Comparison of ENCODE assay signal across 20 cellular contexts in the genomic region with DNA sequence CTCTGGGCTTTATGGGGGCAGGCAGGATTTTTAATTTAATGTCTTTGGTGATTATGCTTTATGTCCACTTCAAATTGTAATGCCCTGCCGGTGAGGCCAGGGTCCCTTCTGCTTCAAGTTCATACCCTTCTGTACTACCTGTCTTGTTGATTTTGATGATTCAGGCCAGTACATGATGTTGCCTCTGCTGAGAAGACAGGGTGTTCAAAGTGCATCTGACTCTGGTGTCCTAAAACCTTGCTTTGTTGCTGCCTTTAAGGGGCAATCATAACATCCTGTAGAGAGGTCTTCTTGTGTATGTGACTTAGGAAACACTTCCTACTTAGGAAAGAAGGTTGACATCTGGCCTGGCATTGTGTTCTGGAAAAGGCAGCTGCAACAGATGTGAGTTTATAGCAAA.
A peak's percentile ranks its signal among the peaks of the same experiment; 100 is the strongest.
DNase-seq lines count a peak whose midpoint lies in the region; ATAC-seq, FAIRE-seq and TF ChIP-seq lines count a peak whose summit lies in the region.
"Had no signal": no experiment of that assay in that cellular context is flagged by ENCODE, and none has a peak within 500 bp of the region (broad histone marks: within the 10 kb centered on the region; RNA-seq: fewer than 3 reads in every experiment).

No MANE protein-coding gene starts in this region.

- no peak for TF ChIP-seq CTCF in A549 (IDR thresholded peaks at IDR 0.05)
- TF ChIP-seq CTCF in endothelial cell of umbilical vein (IDR thresholded peaks at IDR 0.05; ENCODE audit: extremely low read depth in 1 of 2, insufficient read depth in 1 of 2, low read depth in 1 of 2, low read length in 2 of 2) = no peak
- no peak for TF ChIP-seq CTCF in CD8-positive, alpha-beta T cell (IDR thresholded peaks at IDR 0.05)
- no peak for TF ChIP-seq CTCF in Caco-2 (IDR thresholded peaks at IDR 0.05; ENCODE audit: insufficient read depth in 1 of 2, low read depth in 1 of 2, low read length in 1 of 2, severe bottlenecking in 1 of 2, unreplicated experiment in 1 of 2)

- no peak overlapping the region for H4K5ac ChIP-seq in mesendoderm (ENCODE audit: low read length)

- dilution Hi-C loops in endothelial cell of umbilical vein (cut with MboI; ENCODE audit: extremely low pct_ligation_motif_present, low sequenced_read_pairs) = loop anchor here (10.0 kb wide), 1 partner anchor 46 kb away; no protein-coding TSS in a partner anchor

- H3K4me2 ChIP-seq in A549 (peak overlapping the region; percentile 46), endothelial cell of umbilical vein (ENCODE audit: insufficient read depth, low read length) (peak overlapping the region; percentile 53), mesendoderm (ENCODE audit: low read length) (no peak overlapping the region)

- no peaks in the 10 kb centered on the region for H3K79me1 ChIP-seq in mesendoderm (ENCODE audit: low read length)

- intact Hi-C loops in endothelial cell of umbilical vein (cut with micrococcal nuclease) = loop anchor here (1.0 to 2.0 kb wide), 8 partner anchors 36 to 923 kb away; no protein-coding TSS in a partner anchor
- intact Hi-C loops in CD8-positive, alpha-beta T cell (cut with DNase I, micrococcal nuclease) = no loop called here
- intact Hi-C loops in Caco-2 (cut with micrococcal nuclease; ENCODE audit: unreplicated experiment) = loop anchor here (10.0 kb wide), 1 partner anchor 264 kb away; no protein-coding TSS in a partner anchor

- H3K18ac ChIP-seq in mesendoderm (ENCODE audit: low read length) = peak overlapping the region; percentile 98

- H3K4ac ChIP-seq in mesendoderm (ENCODE audit: low read depth, low read length) = peak overlapping the region; percentile 99

- H3K9me3 Mint-ChIP-seq in CD8-positive, alpha-beta T cell = peaks cover 3% of the 10 kb centered on the region
- H3K9me3 Mint-ChIP-seq in Caco-2 (ENCODE audit: unreplicated experiment) = no peaks in the 10 kb centered on the region

- no peak overlapping the region for H3K4me3 Mint-ChIP-seq in CD8-positive, alpha-beta T cell
- H3K4me3 Mint-ChIP-seq in Caco-2 (ENCODE audit: unreplicated experiment) = no peak overlapping the region

- H2BK15ac ChIP-seq in mesendoderm (replicated peaks; ENCODE audit: low read depth) = peak overlapping the region; percentile 61

- peaks cover 3% of the 10 kb centered on the region for H3K4me1 Mint-ChIP-seq in CD8-positive, alpha-beta T cell (ENCODE audit: low read depth)
- H3K4me1 Mint-ChIP-seq in Caco-2 (ENCODE audit: low read depth, unreplicated experiment) = peaks cover 13% of the 10 kb centered on the region

- peak in 1 of 2 experiments; percentile 41; a peak in 3 of 6 replicates for ATAC-seq in A549
- no peak for ATAC-seq in CD8-positive, alpha-beta T cell
- ATAC-seq: foreskin keratinocyte had no signal

- FAIRE-seq in A549 (lab: Jason Lieb, UNC) = no peak
- FAIRE-seq in endothelial cell of umbilical vein (lab: Jason Lieb, UNC) = no peak
- FAIRE-seq: RCC 7860 had no signal

- no peak for TF ChIP-seq RAD21 in A549 (conservative IDR thresholded peaks at IDR 0.05 in 1 of 2, IDR thresholded peaks at IDR 0.05 in 1 of 2)

- DNase-seq in A549 (ENCODE audit: low read depth in 1 of 2, low spot score in 1 of 2) = peak in 1 of 2 experiments; percentile 17
- no peak for DNase-seq in endothelial cell of umbilical vein (ENCODE audit: low read depth, low spot score)
- peak; percentile 44 for DNase-seq in mesendoderm
- DNase-seq in CD8-positive, alpha-beta T cell = no peak
- DNase-seq in retina = no peak
- no peak for DNase-seq in Caco-2
- DNase-seq in GOT3 (lab: John Stamatoyannopoulos, UW) = no peak
- DNase-seq: activated CD4-positive, alpha-beta T cell treated with anti-CD3 and anti-CD28 coated beads for 48 hours; activated T-cell treated with anti-CD3 and anti-CD28 coated beads, Interleukin-2, amount 50 U/mL, for 48 hours; DMS 273 treated with DMSO at 0.1 percent for 48 hours; NCI-H2029 treated with DMSO at 0.1 percent for 48 hours; NCI-H524 treated with DMSO at 0.1 percent for 48 hours; stimulated activated CD4-positive, alpha-beta T cell treated with anti-CD3 and anti-CD28 coated beads, Interleukin-12 subunit alpha, Interleukin-12 subunit beta, amount 100 ng/mL, for 4 hours; T-helper 2 cell had no signal

- TF ChIP-seq POLR2A in A549 (IDR thresholded peaks at IDR 0.05; ENCODE audit: low read length) (no peak), endothelial cell of umbilical vein (IDR thresholded peaks at IDR 0.05; ENCODE audit: low read depth, low read length) (no peak)

- peak overlapping the region; percentile 45 for H3K23ac ChIP-seq in mesendoderm (ENCODE audit: low read length)

- H3K9ac ChIP-seq in HUES6 (ENCODE audit: low read length) (peak overlapping the region; percentile 59), endothelial cell of umbilical vein (replicated peaks; ENCODE audit: extremely low read depth, insufficient read depth, low read length) (peak overlapping the region; percentile 90), mesendoderm (ENCODE audit: low read length) (peak overlapping the region; percentile 32)

- H3K36me3 ChIP-seq in HUES6 (ENCODE audit: control insufficient read depth, insufficient read depth, low read length) (peaks cover 3% of the 10 kb centered on the region; the same call in 1 of the 2 replicates), endothelial cell of umbilical vein (ENCODE audit: control insufficient read depth in 2 of 2, extremely low read depth in 1 of 2, insufficient read depth in 2 of 2, low read length in 2 of 2) (no peaks in the 10 kb centered on the region), mesendoderm (ENCODE audit: control insufficient read depth, insufficient read depth, low read length) (no peaks in the 10 kb centered on the region), Caco-2 (ENCODE audit: control insufficient read depth, insufficient read depth, low read length) (no peaks in the 10 kb centered on the region)
- H3K36me3 ChIP-seq in CD8-positive, alpha-beta T cell (ENCODE audit: insufficient read depth, low read length) = no peaks in the 10 kb centered on the region
- H3K36me3 ChIP-seq: HAP-1 had no signal

- no peaks in the 10 kb centered on the region for H4K20me1 ChIP-seq in endothelial cell of umbilical vein (replicated peaks; ENCODE audit: control insufficient read depth, extremely low read depth, insufficient read depth, low read length)

- H4K8ac ChIP-seq in mesendoderm (ENCODE audit: low read depth, low read length) = no peak overlapping the region

- H2BK5ac ChIP-seq in mesendoderm (ENCODE audit: low read length) = peak overlapping the region; percentile 95

- BruUV-seq in endothelial cell of umbilical vein (replicated peaks; lab: Mats Ljungman, UMichigan) (TSS peak; percentile 67), Caco-2 (replicated peaks; lab: Mats Ljungman, UMichigan) (no TSS peak)

- peak overlapping the region; percentile 55 for H2AK5ac ChIP-seq in mesendoderm (ENCODE audit: low read length)

- POLR2A ChIA-PET in A549 (lab: Yijun Ruan, JAX) = no interaction called here
- POLR2A ChIA-PET in endothelial cell of umbilical vein (lab: Charles Lee) = interaction anchor here (1.0 to 6.9 kb wide), 8 partner anchors 38 to 934 kb away, joined by 3 to 210 read pairs (median 4); a partner anchor contains a TSS
- POLR2A ChIA-PET in CD8-positive, alpha-beta T cell (lab: Charles Lee) = no interaction called here
- POLR2A ChIA-PET in Caco-2 (lab: Charles Lee) = no interaction called here

- H3K27ac ChIP-seq in A549 (peak overlapping the region; percentile 46 to 66; a peak in 5 of 6 replicates), HUES6 (ENCODE audit: low read depth, low read length) (peak overlapping the region; percentile 85), endothelial cell of umbilical vein (ENCODE audit: insufficient read depth, low read depth, low read length) (peak overlapping the region; percentile 99), mesendoderm (ENCODE audit: low read depth, low read length) (peak overlapping the region; percentile 84)
- no peak overlapping the region for H3K27ac ChIP-seq in CD8-positive, alpha-beta T cell (ENCODE audit: low read depth, low read length)
- H3K27ac ChIP-seq: coronary artery, foreskin keratinocyte, HL-60 had no signal

- H3K4me1 ChIP-seq in A549 = peaks cover 46% of the 10 kb centered on the region
- H3K4me1 ChIP-seq in HUES6 (ENCODE audit: control insufficient read depth, insufficient read depth, low read length) = peaks cover 52% of the 10 kb centered on the region
- H3K4me1 ChIP-seq in endothelial cell of umbilical vein (ENCODE audit: control insufficient read depth, extremely low read depth, insufficient read depth, low read length) = peaks cover 54% of the 10 kb centered on the region
- peaks cover 17% of the 10 kb centered on the region for H3K4me1 ChIP-seq in mesendoderm (ENCODE audit: control insufficient read depth, low read depth, low read length)
- peaks cover 2% of the 10 kb centered on the region for H3K4me1 ChIP-seq in CD8-positive, alpha-beta T cell (ENCODE audit: insufficient read depth, low read length)
- peaks cover 29% of the 10 kb centered on the region for H3K4me1 ChIP-seq in Caco-2

- H3K9me3 ChIP-seq in A549 (peaks cover 6% of the 10 kb centered on the region; the same call in 2 of the 3 replicates), HUES6 (ENCODE audit: control insufficient read depth, insufficient read depth, low read depth, low read length) (peaks cover 13% of the 10 kb centered on the region), endothelial cell of umbilical vein (replicated peaks; ENCODE audit: control insufficient read depth, insufficient read depth, low read length) (no peaks in the 10 kb centered on the region), Caco-2 (0 out of 2 replicates have a peak, but pooled peaks cover 2% of the 10 kb centered on the region)
- H3K9me3 ChIP-seq in CD8-positive, alpha-beta T cell (ENCODE audit: low read length) = no peaks in the 10 kb centered on the region
- H3K9me3 ChIP-seq: HAP-1 had no signal

- WGBS in A549 (ENCODE audit: missing lambda C conversion rate) = 0% methylated on average over 1 of the region's 1 CpG
- no CpG with 5 or more reads among the region's 1 CpG for WGBS in mesendoderm (ENCODE audit: extremely low coverage, insufficient coverage, low lambda C conversion rate)

- no peaks in the 10 kb centered on the region for H3K27me3 ChIP-seq in HUES6 (ENCODE audit: control insufficient read depth, insufficient read depth, low read length)
- no peaks in the 10 kb centered on the region for H3K27me3 ChIP-seq in endothelial cell of umbilical vein (ENCODE audit: control insufficient read depth in 2 of 2, insufficient read depth in 2 of 2, low read length in 2 of 2)
- no peaks in the 10 kb centered on the region for H3K27me3 ChIP-seq in mesendoderm (ENCODE audit: insufficient read depth, low read length, poor library complexity)
- H3K27me3 ChIP-seq in CD8-positive, alpha-beta T cell (ENCODE audit: insufficient read depth, low read length) = no peaks in the 10 kb centered on the region
- no peaks in the 10 kb centered on the region for H3K27me3 ChIP-seq in Caco-2 (replicated peaks; ENCODE audit: control insufficient read depth, insufficient read depth, low read length)
- H3K27me3 ChIP-seq: foreskin keratinocyte had no signal

- no peaks in the 10 kb centered on the region for H3K9me1 ChIP-seq in endothelial cell of umbilical vein (replicated peaks; ENCODE audit: control insufficient read depth, extremely low read depth, insufficient read depth, low read length)

- peaks cover 5% of the 10 kb centered on the region for H3K27me3 Mint-ChIP-seq in CD8-positive, alpha-beta T cell (ENCODE audit: low read depth)
- no peaks in the 10 kb centered on the region for H3K27me3 Mint-ChIP-seq in Caco-2 (ENCODE audit: insufficient read depth, unreplicated experiment)

- no peak overlapping the region for H3K27ac Mint-ChIP-seq in CD8-positive, alpha-beta T cell
- no peak overlapping the region for H3K27ac Mint-ChIP-seq in Caco-2 (ENCODE audit: unreplicated experiment)

- H3K79me2 ChIP-seq in endothelial cell of umbilical vein (ENCODE audit: control insufficient read depth, insufficient read depth, low read length) (no peaks in the 10 kb centered on the region), mesendoderm (ENCODE audit: control insufficient read depth, insufficient read depth, low read length) (no peaks in the 10 kb centered on the region)

- no peak overlapping the region for H3K4me3 ChIP-seq in A549
- peak overlapping the region; percentile 4; the same call in 1 of the 2 replicates for H3K4me3 ChIP-seq in HUES6 (ENCODE audit: low read depth, low read length)
- no peak overlapping the region for H3K4me3 ChIP-seq in endothelial cell of umbilical vein (replicated peaks in 1 of 3; ENCODE audit: insufficient read depth in 1 of 3, low read depth in 1 of 3, low read length in 3 of 3)
- H3K4me3 ChIP-seq in mesendoderm (ENCODE audit: low read length) = no peak overlapping the region
- H3K4me3 ChIP-seq in CD8-positive, alpha-beta T cell (ENCODE audit: low read depth, low read length) = no peak overlapping the region
- no peak overlapping the region for H3K4me3 ChIP-seq in Caco-2 (ENCODE audit: low read depth, low read length)
- H3K4me3 ChIP-seq: coronary artery, HAP-1 had no signal

- peak overlapping the region; percentile 71 for H3K56ac ChIP-seq in mesendoderm (ENCODE audit: low read length)

- TF ChIP-seq EP300 in A549 (IDR thresholded peaks at IDR 0.05) = no peak

- CTCF ChIA-PET in A549 (lab: Yijun Ruan, JAX) (interaction anchor here (1.5 kb wide), 1 partner anchor 66 kb away, joined by 5 read pairs; no protein-coding TSS in a partner anchor), endothelial cell of umbilical vein (lab: Charles Lee) (interaction anchor here (0.8 to 8.1 kb wide), 6 partner anchors 32 to 647 kb away, joined by 3 to 102 read pairs (median 4); no protein-coding TSS in a partner anchor), Caco-2 (lab: Charles Lee) (no interaction called here)
- CTCF ChIA-PET in CD8-positive, alpha-beta T cell (lab: Charles Lee) = interaction anchor here (0.6 to 2.9 kb wide), 3 partner anchors 583 to 1086 kb away, joined by 3 to 9 read pairs (median 8); a partner anchor contains a TSS

- H2AFZ ChIP-seq in endothelial cell of umbilical vein (ENCODE audit: low read depth, low read length) = no peak overlapping the region

- H2BK120ac ChIP-seq in mesendoderm (ENCODE audit: low read depth, low read length) = peak overlapping the region; percentile 99

- H3K36me3 Mint-ChIP-seq in CD8-positive, alpha-beta T cell = no peaks in the 10 kb centered on the region
- H3K36me3 Mint-ChIP-seq in Caco-2 (ENCODE audit: insufficient read depth, unreplicated experiment) = peaks cover 7% of the 10 kb centered on the region

Comparison
In these comparisons a context has a peak if more than half of its experiments do, and no peak if none do; other contexts are left out.
1. H3K9ac ChIP-seq: peak in every context shown above with its lines; median percentile 90 in endothelial cell of umbilical vein; 59 in HUES6; 32 in mesendoderm.
2. intact Hi-C loops: an anchor here in endothelial cell of umbilical vein (1.0 to 2.0 kb wide) and Caco-2 (10.0 kb wide); none called in CD8-positive, alpha-beta T cell.